ENCODE assay signal across 9 cellular contexts in the genomic region with DNA sequence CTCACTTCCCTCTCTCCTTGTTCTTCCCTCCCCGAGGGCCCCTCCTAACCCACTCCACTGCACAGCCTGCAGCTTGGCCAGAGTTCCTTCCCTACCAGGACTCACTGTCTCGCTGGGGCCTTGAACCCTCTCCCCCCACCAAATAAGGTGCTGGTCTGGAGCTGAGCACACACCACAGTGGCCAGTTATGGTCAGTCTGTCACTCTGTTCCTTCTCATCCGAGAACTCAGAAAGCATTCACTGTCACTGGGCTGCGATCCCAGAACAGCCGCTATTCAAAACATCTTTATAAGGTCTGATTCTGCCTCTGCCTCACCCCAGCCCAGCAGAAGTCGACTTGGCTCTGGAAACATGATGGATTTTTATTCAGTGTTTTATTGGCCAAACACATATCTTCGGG. TPM values are rescaled to one million over a fixed set of nuclear protein-coding genes. Genes with fewer than 3 reads are reported as not detected.
DNase-seq lines count a peak whose midpoint lies in the region; ATAC-seq and TF ChIP-seq lines count a peak whose summit lies in the region.
"Had no signal": no experiment of that assay in that cellular context is flagged by ENCODE, and none has a peak within 500 bp of the region (broad histone marks: within the 10 kb centered on the region; RNA-seq: fewer than 3 reads in every experiment).

No MANE protein-coding gene starts in this region.

- peak; percentile 78 for ATAC-seq in gastroesophageal sphincter
- no peak for ATAC-seq in GM21528 (IDR thresholded peaks at IDR 0.05; ENCODE audit: low FRiP score, unreplicated experiment)

- H3K27ac ChIP-seq in Peyer's patch = peak overlapping the region in 3 of 4 donors; percentile 72 to 91 (median 84)
- H3K27ac ChIP-seq in gastroesophageal sphincter = peak overlapping the region; percentile 78 to 93 (median 88)
- H3K27ac ChIP-seq in neutrophil = peak overlapping the region; percentile 92
- H3K27ac ChIP-seq: KMS-11 had no signal

- TF ChIP-seq CTCF in Peyer's patch (IDR thresholded peaks at IDR 0.05) (no peak), gastroesophageal sphincter (IDR thresholded peaks at IDR 0.05) (no peak), neutrophil (IDR thresholded peaks at IDR 0.05) (no peak)

- H3K4me3 ChIP-seq in Peyer's patch (no peak overlapping the region), gastroesophageal sphincter (peak overlapping the region; percentile 25 to 43), neutrophil (ENCODE audit: low read depth in 1 of 2, low read length in 1 of 2) (no peak overlapping the region)

- H3K9me3 ChIP-seq in Peyer's patch = no peaks in the 10 kb centered on the region
- no peaks in the 10 kb centered on the region for H3K9me3 ChIP-seq in gastroesophageal sphincter
- H3K9me3 ChIP-seq in neutrophil = no peaks in the 10 kb centered on the region

- no peak for TF ChIP-seq POLR2A in Peyer's patch (IDR thresholded peaks at IDR 0.05)
- no peak for TF ChIP-seq POLR2A in gastroesophageal sphincter (IDR thresholded peaks at IDR 0.05)

- peak; percentile 49 for DNase-seq in AG08395 (ENCODE audit: low spot score)
- peak in 1 of 3 donors; percentile 48 for DNase-seq in Peyer's patch
- DNase-seq in stimulated activated CD4-positive, alpha-beta T cell treated with anti-CD3 and anti-CD28 coated beads, Interleukin-4, amount 100 ng/mL, for 1 hour = no peak
- no peak for DNase-seq in activated T-cell treated with anti-CD3 and anti-CD28 coated beads for 4 hours
- DNase-seq in DMS53 treated with DMSO at 0.1 percent for 48 hours (lab: John Stamatoyannopoulos, UW; ENCODE audit: unreplicated experiment) = no peak

- peak; percentile 60 for TF ChIP-seq EP300 in gastroesophageal sphincter (IDR thresholded peaks at IDR 0.05)

- H3K4me1 ChIP-seq in Peyer's patch = peaks cover 7 to 55% (median 16%) of the 10 kb centered on the region in 4 donors
- peaks cover 15 to 93% (median 32%) of the 10 kb centered on the region in 3 donors for H3K4me1 ChIP-seq in gastroesophageal sphincter
- H3K4me1 ChIP-seq in neutrophil (ENCODE audit: control insufficient read depth in 1 of 2, insufficient read depth in 1 of 2, low read depth in 1 of 2, low read length in 1 of 2) = peaks cover 60 to 63% of the 10 kb centered on the region in 2 experiments

- 0 to 18% methylated on average over 2 to 7 of the region's 7 CpGs for WGBS in gastroesophageal sphincter (ENCODE audit: low coverage in 1 of 2), 2 donors

- H3K27me3 ChIP-seq in Peyer's patch (no peaks in the 10 kb centered on the region), gastroesophageal sphincter (no peaks in the 10 kb centered on the region), neutrophil (no peaks in the 10 kb centered on the region)

- H3K36me3 ChIP-seq in Peyer's patch (no peaks in the 10 kb centered on the region), gastroesophageal sphincter (no peaks in the 10 kb centered on the region), neutrophil (no peaks in the 10 kb centered on the region)

RNA-seq across cellular contexts. Expression of a gene that starts 19.8 kb away (rescaled TPM):
- 10 to 100 TPM; 36.3 to 75.1 (median 45.1) TPM for total RNA-seq in Peyer's patch
- total RNA-seq in gastroesophageal sphincter = 100 to 1,000 TPM in 1 of 4 donors, 10 to 100 TPM in 3; 78.2 to 139 (median 92.8) TPM

Comparison
In these comparisons a context has a peak if more than half of its experiments do, and no peak if none do; other contexts are left out.
1. H3K4me3 ChIP-seq: peak in gastroesophageal sphincter (2 of 2); none in Peyer's patch (0 of 4) and neutrophil (0 of 2).
2. Peak in every context shown above with its lines, with median percentiles within 50 percentile points of each other: H3K27ac ChIP-seq.